ENCODE assay signal across 7 cellular contexts in the genomic region with DNA sequence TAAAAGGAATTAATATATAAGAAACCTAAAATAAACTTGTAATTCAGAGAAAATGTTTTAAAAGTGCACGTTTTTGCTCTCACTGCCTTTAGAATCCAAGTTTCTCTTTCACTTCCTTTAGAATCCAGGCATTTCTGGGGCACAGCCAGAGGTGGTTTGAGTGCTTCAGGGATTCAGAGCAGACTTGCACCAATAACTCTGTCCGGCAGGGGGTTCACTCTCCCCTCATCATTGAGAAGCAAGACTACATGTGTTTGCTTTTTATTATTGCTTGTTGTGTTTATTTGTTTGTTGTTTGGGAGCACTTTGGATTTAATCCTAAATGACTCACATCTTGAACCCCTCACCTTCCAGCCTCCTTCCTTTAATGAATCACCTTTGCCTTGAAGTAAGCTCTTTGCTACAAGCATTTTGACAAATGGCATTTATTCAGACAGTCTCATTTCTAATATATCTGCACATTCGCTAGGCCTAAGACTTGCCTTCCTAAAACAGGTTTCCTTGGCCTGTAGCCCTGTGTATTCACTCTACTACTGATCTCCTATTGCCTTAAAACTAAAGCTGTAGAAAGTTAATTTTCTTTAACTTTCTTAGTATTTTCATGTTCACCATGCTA.
A peak's percentile ranks its signal among the peaks of the same experiment; 100 is the strongest.
DNase-seq lines count a peak whose midpoint lies in the region; ATAC-seq and TF ChIP-seq lines count a peak whose summit lies in the region.

No MANE protein-coding gene starts in this region.

- H3K4me1 ChIP-seq in OCI-LY1 (ENCODE audit: insufficient read depth, low read length, severe bottlenecking), result no peaks in the 10 kb centered on the region
- no peaks in the 10 kb centered on the region for H3K4me1 ChIP-seq in lower lobe of right lung

- H3K4me2 ChIP-seq in OCI-LY1 (ENCODE audit: low read length), result no peak overlapping the region

- intact Hi-C loops in lower lobe of right lung (cut with DNase I), result no loop called here

- no peak overlapping the region for H2AFZ ChIP-seq in OCI-LY1 (ENCODE audit: low read length)

- no peaks in the 10 kb centered on the region for H3K36me3 ChIP-seq in OCI-LY1 (ENCODE audit: insufficient read depth, low read length)
- H3K36me3 ChIP-seq in lower lobe of right lung, result no peaks in the 10 kb centered on the region

- no peak overlapping the region for H3K4me3 ChIP-seq in OCI-LY1 (ENCODE audit: low read depth, low read length, poor library complexity, severe bottlenecking)
- H3K4me3 ChIP-seq in lower lobe of right lung, result no peak overlapping the region

- TF ChIP-seq CTCF in OCI-LY1 (IDR thresholded peaks at IDR 0.05; ENCODE audit: low read length), result peak; percentile 63
- TF ChIP-seq CTCF in lower lobe of right lung (IDR thresholded peaks at IDR 0.05), result peak; percentile 52

- H3K9ac ChIP-seq in OCI-LY1 (ENCODE audit: low read length), result no peak overlapping the region

- H3F3A ChIP-seq in OCI-LY1 (ENCODE audit: insufficient read depth, low read length), result no peaks in the 10 kb centered on the region

- no peaks in the 10 kb centered on the region for H3K9me2 ChIP-seq in OCI-LY1 (ENCODE audit: low read depth, low read length)

- no peaks in the 10 kb centered on the region for H3K27me3 ChIP-seq in OCI-LY1 (ENCODE audit: insufficient read depth, low read length)
- H3K27me3 ChIP-seq in lower lobe of right lung (ENCODE audit: low read depth), result no peaks in the 10 kb centered on the region

- no peak overlapping the region for H3K27ac ChIP-seq in OCI-LY1 (ENCODE audit: low read depth, low read length, poor library complexity, severe bottlenecking)
- no peak overlapping the region for H3K27ac ChIP-seq in lower lobe of right lung

- peak; percentile 72 for ATAC-seq in HG03565 (IDR thresholded peaks at IDR 0.05; ENCODE audit: unreplicated experiment)
- ATAC-seq in lower lobe of right lung, result peak; percentile 77 to 78

- DNase-seq in GM04503 (ENCODE audit: low read depth) (peak; percentile 14), dermis microvascular lymphatic vessel endothelial cell (ENCODE audit: low read depth in 2 of 2) (peak; percentile 11 to 39), lower lobe of right lung (peak; percentile 63), GF-D8 (lab: John Stamatoyannopoulos, UW) (no peak), T-helper 9 cell (no peak)

- no peaks in the 10 kb centered on the region for H3K79me2 ChIP-seq in OCI-LY1 (ENCODE audit: insufficient read depth, low read length)

- H4K20me1 ChIP-seq in OCI-LY1 (ENCODE audit: insufficient read depth, low read length), result no peaks in the 10 kb centered on the region

- H3K9me3 ChIP-seq in OCI-LY1 (ENCODE audit: low read length), result no peaks in the 10 kb centered on the region
- H3K9me3 ChIP-seq in lower lobe of right lung, result no peaks in the 10 kb centered on the region

Comparison
In these comparisons a context has a peak if more than half of its experiments do, and no peak if none do; other contexts are left out.
1. DNase-seq: peak in GM04503 (single experiment), dermis microvascular lymphatic vessel endothelial cell (2 of 2) and lower lobe of right lung (single experiment); none in GF-D8 (single experiment) and T-helper 9 cell (single experiment).